In genomic region chr10:3067859-3068179, GRCh38 we compare ENCODE assay signal across 8 cellular contexts. TPM values are rescaled to one million over a fixed set of nuclear protein-coding genes. Genes with fewer than 3 reads are reported as not detected.
DNase-seq lines count a peak whose midpoint lies in the region; ATAC-seq and TF ChIP-seq lines count a peak whose summit lies in the region.

No MANE protein-coding gene starts in this region.

- H3K9me3 ChIP-seq in lower lobe of right lung (no peaks in the 10 kb centered on the region), uterus (no peaks in the 10 kb centered on the region)

- peak overlapping the region; percentile 62 for H3K27ac ChIP-seq in lower lobe of right lung
- peak overlapping the region; percentile 70 to 75 for H3K27ac ChIP-seq in uterus

- H3K4me1 ChIP-seq in lower lobe of right lung (peaks cover 16% of the 10 kb centered on the region), uterus (peaks cover 0 to 6% of the 10 kb centered on the region in 2 donors)

- ATAC-seq in HG03432 (IDR thresholded peaks at IDR 0.05; ENCODE audit: unreplicated experiment) (peak; percentile 14), lower lobe of right lung (no peak)

- peak overlapping the region; percentile 75 for H3K4me3 ChIP-seq in astrocyte of the cerebellum (ENCODE audit: low read depth, low read length)
- peak overlapping the region; percentile 87 for H3K4me3 ChIP-seq in lower lobe of right lung
- H3K4me3 ChIP-seq in uterus: peak overlapping the region; percentile 55 to 65

- no peak for TF ChIP-seq CTCF in astrocyte of the cerebellum (IDR thresholded peaks at IDR 0.05; ENCODE audit: low read depth, low read length, missing control alignments)
- no peak for TF ChIP-seq CTCF in lower lobe of right lung (IDR thresholded peaks at IDR 0.05)
- TF ChIP-seq CTCF in uterus (IDR thresholded peaks at IDR 0.05): no peak

- peaks cover 23% of the 10 kb centered on the region for H3K27me3 ChIP-seq in lower lobe of right lung (ENCODE audit: low read depth)
- no peaks in the 10 kb centered on the region for H3K27me3 ChIP-seq in uterus

- H3K36me3 ChIP-seq in lower lobe of right lung (no peaks in the 10 kb centered on the region), uterus (no peaks in the 10 kb centered on the region)

- peak; percentile 40 for DNase-seq in stimulated activated CD4-positive, alpha-beta T cell treated with anti-CD3 and anti-CD28 coated beads, Interleukin-4, amount 100 ng/mL, for 1 hour
- no peak for DNase-seq in stimulated activated CD4-positive, alpha-beta T cell treated with anti-CD3 and anti-CD28 coated beads, Interleukin-1b, Interleukin-23, amount 100 ng/mL, for 48 hours
- DNase-seq in astrocyte of the cerebellum (ENCODE audit: low read depth) (no peak), lower lobe of right lung (no peak), uterus (no peak), hepatic stellate cell (ENCODE audit: low spot score) (no peak), GOT3 (lab: John Stamatoyannopoulos, UW) (no peak)

- intact Hi-C loops in lower lobe of right lung (cut with DNase I): no loop called here
- intact Hi-C loops in uterus (cut with DNase I; ENCODE audit: low total_unique reads): no loop called here

- in situ Hi-C loops in astrocyte of the cerebellum (cut with HindIII; ENCODE audit: low sequenced_read_pairs): no loop called here

- TF ChIP-seq POLR2A in uterus (IDR thresholded peaks at IDR 0.05): no peak

RNA-seq across cellular contexts. Expression of gene PFKP, which starts 0.5 kb away (rescaled TPM):
- total RNA-seq in lower lobe of right lung (23.5 TPM), uterus (10 to 100 TPM; 22.9 to 74.5 (median 43.8) TPM)
